8 cellular contexts compared by ENCODE assay signal in genomic region chr20:36951198-36951976, GRCh38. TPM values are rescaled to one million over a fixed set of nuclear protein-coding genes. Genes with fewer than 3 reads are reported as not detected.
A peak's percentile ranks its signal among the peaks of the same experiment; 100 is the strongest.
DNase-seq lines count a peak whose midpoint lies in the region; ATAC-seq and TF ChIP-seq lines count a peak whose summit lies in the region.

SAMHD1 (minus strand) TSS chr20:36951708; CDS start chr20:36951643, 65 bp downstream.

- ATAC-seq in GM19351 (IDR thresholded peaks at IDR 0.05; ENCODE audit: unreplicated experiment) (peak; percentile 92), HG03521 (IDR thresholded peaks at IDR 0.05; ENCODE audit: unreplicated experiment) (peak; percentile 87), right lobe of liver (peak; percentile 79 to 89 (median 83))

- WGBS in right lobe of liver (ENCODE audit: insufficient coverage, low coverage, low lambda C conversion rate, missing lambda C conversion rate): 0% methylated on average over 11 of the region's 66 CpGs

- no peaks in the 10 kb centered on the region for H3K36me3 ChIP-seq in right lobe of liver

- TF ChIP-seq CTCF in C4-2B (conservative IDR thresholded peaks at IDR 0.05): no peak
- TF ChIP-seq CTCF in right lobe of liver (IDR thresholded peaks at IDR 0.05): peak in 1 of 4 donors; percentile 10

- peak within 1 kb of the TSS; percentile 92 to 99 (median 96) for H3K4me3 ChIP-seq in right lobe of liver

- DNase-seq in NCI-H774 (lab: John Stamatoyannopoulos, UW) (peak; percentile 98), dermis microvascular lymphatic vessel endothelial cell (ENCODE audit: low read depth in 2 of 2) (peak; percentile 95 to 98), right lobe of liver (peak; percentile 98 to 99 (median 98))
- DNase-seq in activated CD4-positive, alpha-beta T cell treated with anti-CD3 and anti-CD28 coated beads, Interleukin-2, amount 50 U/mL, for 48 hours: peak; percentile 93 to 95
- DNase-seq in stimulated activated CD4-positive, alpha-beta T cell treated with anti-CD3 and anti-CD28 coated beads, Interleukin-4, amount 100 ng/mL, for 4 hours: peak; percentile 84 to 86

- peak within 1 kb of the TSS; percentile 74 for H3K27ac ChIP-seq in C4-2B
- peak within 1 kb of the TSS; percentile 56 to 81 (median 77) for H3K27ac ChIP-seq in right lobe of liver

- no peaks in the 10 kb centered on the region for H3K27me3 ChIP-seq in right lobe of liver

- peak; percentile 83 for TF ChIP-seq POLR2A in right lobe of liver (IDR thresholded peaks at IDR 0.05)

- H3K4me1 ChIP-seq in right lobe of liver: peaks cover 0 to 61% (median 21%) of the 10 kb centered on the region in 4 donors

- intact Hi-C loops in right lobe of liver (cut with DNase I): no loop called here

- H3K9me3 ChIP-seq in right lobe of liver: no peaks in the 10 kb centered on the region

RNA-seq across cellular contexts. Expression of gene SAMHD1, which starts in this region (rescaled TPM):
- 19.1 and 20.5 TPM in 2 replicates for total RNA-seq in dermis microvascular lymphatic vessel endothelial cell
- 10 to 100 TPM; 22.6 to 40.5 (median 30.7) TPM for total RNA-seq in right lobe of liver

Comparison
In these comparisons a context has a peak if more than half of its experiments do, and no peak if none do; other contexts are left out.
1. Peak in every context shown above with its lines: DNase-seq, ATAC-seq, H3K4me3 ChIP-seq and H3K27ac ChIP-seq.